ENCODE assay signal across 11 cellular contexts in genomic region chr18:12403601-12404506, GRCh38. TPM values are rescaled to one million over a fixed set of nuclear protein-coding genes. Genes with fewer than 3 reads are reported as not detected.
DNase-seq lines count a peak whose midpoint lies in the region; ATAC-seq and TF ChIP-seq lines count a peak whose summit lies in the region.
"Had no signal": no experiment of that assay in that cellular context is flagged by ENCODE, and none has a peak within 500 bp of the region (broad histone marks: within the 10 kb centered on the region; RNA-seq: fewer than 3 reads in every experiment).

No MANE protein-coding gene starts in this region.

- H3K36me3 ChIP-seq in mesenchymal stem cell (ENCODE audit: control insufficient read depth in 1 of 2, insufficient read depth in 2 of 2, low read depth in 1 of 2, low read length in 2 of 2), result no peaks in the 10 kb centered on the region
- H3K36me3 ChIP-seq in suprapubic skin, result no peaks in the 10 kb centered on the region
- H3K36me3 ChIP-seq: gastrocnemius medialis had no signal

- H2BK5ac ChIP-seq in mesenchymal stem cell (ENCODE audit: low read depth, low read length, poor library complexity, severe bottlenecking), result no peak overlapping the region

- no peak overlapping the region for H2AFZ ChIP-seq in mesenchymal stem cell (ENCODE audit: low read depth, low read length)

- WGBS in mesenchymal stem cell, result 26% methylated on average over 5 of the region's 6 CpGs
- 52% methylated on average over 6 of the region's 6 CpGs for WGBS in suprapubic skin

- H3K27ac ChIP-seq in mesenchymal stem cell (ENCODE audit: low read length, poor library complexity, severe bottlenecking) (peak overlapping the region; percentile 70), suprapubic skin (no peak overlapping the region)
- H3K27ac ChIP-seq: gastrocnemius medialis had no signal

- peaks cover 3% of the 10 kb centered on the region in 2 experiments for H3K27me3 ChIP-seq in mesenchymal stem cell (ENCODE audit: control insufficient read depth in 1 of 2, insufficient read depth in 1 of 2, low read length in 2 of 2)
- H3K27me3 ChIP-seq in suprapubic skin, result peaks cover 5% of the 10 kb centered on the region

- no peak for TF ChIP-seq POLR2A in suprapubic skin (IDR thresholded peaks at IDR 0.05)

- no peak overlapping the region for H3K4me2 ChIP-seq in mesenchymal stem cell (ENCODE audit: low read length, poor library complexity, severe bottlenecking)

- H3K79me1 ChIP-seq in mesenchymal stem cell (replicated peaks; ENCODE audit: low read length, poor library complexity, severe bottlenecking), result no peaks in the 10 kb centered on the region

- H2BK15ac ChIP-seq in mesenchymal stem cell (ENCODE audit: low read depth, poor library complexity, severe bottlenecking), result no peak overlapping the region

- no peak overlapping the region for H4K8ac ChIP-seq in mesenchymal stem cell (ENCODE audit: low read length)

- no peak overlapping the region for H3K14ac ChIP-seq in mesenchymal stem cell (ENCODE audit: low read length in 2 of 2)

- ATAC-seq in omental fat pad (ENCODE audit: low FRiP score) (no peak), HG03571 (IDR thresholded peaks at IDR 0.05; ENCODE audit: unreplicated experiment) (no peak)
- ATAC-seq: gastrocnemius medialis had no signal

- peak overlapping the region in 1 of 2 experiments; percentile 36 for H3K4me3 ChIP-seq in mesenchymal stem cell (ENCODE audit: insufficient read depth in 1 of 2, low read depth in 1 of 2, low read length in 2 of 2)
- no peak overlapping the region for H3K4me3 ChIP-seq in suprapubic skin
- H3K4me3 ChIP-seq: gastrocnemius medialis had no signal

- no peak overlapping the region for H4K91ac ChIP-seq in mesenchymal stem cell (ENCODE audit: low read length)

- H3K9me3 ChIP-seq in mesenchymal stem cell (ENCODE audit: control insufficient read depth, low read length) (no peaks in the 10 kb centered on the region), suprapubic skin (no peaks in the 10 kb centered on the region)
- H3K9me3 ChIP-seq: gastrocnemius medialis had no signal

- no peak overlapping the region for H2BK12ac ChIP-seq in mesenchymal stem cell (ENCODE audit: low read length in 2 of 2)

- H3K9ac ChIP-seq in mesenchymal stem cell (ENCODE audit: low read length), result peak overlapping the region; percentile 74

- TF ChIP-seq CTCF in suprapubic skin (IDR thresholded peaks at IDR 0.05) (no peak), omental fat pad (IDR thresholded peaks at IDR 0.05) (no peak)

- TF ChIP-seq EP300 in suprapubic skin (IDR thresholded peaks at IDR 0.05), result no peak

- H2AK5ac ChIP-seq in mesenchymal stem cell (ENCODE audit: low read length, severe bottlenecking), result no peak overlapping the region

- H3K4ac ChIP-seq in mesenchymal stem cell (ENCODE audit: low read depth in 1 of 2, low read length in 2 of 2), result no peak overlapping the region

- H3K18ac ChIP-seq in mesenchymal stem cell (ENCODE audit: low read depth in 1 of 2, low read length in 2 of 2), result peak overlapping the region in 1 of 2 experiments; percentile 56

- peaks cover 13% of the 10 kb centered on the region for H3K4me1 ChIP-seq in mesenchymal stem cell (ENCODE audit: control insufficient read depth, insufficient read depth, low read depth, low read length)
- H3K4me1 ChIP-seq in suprapubic skin, result peaks cover 14% of the 10 kb centered on the region
- H3K4me1 ChIP-seq: gastrocnemius medialis had no signal

- H2BK120ac ChIP-seq in mesenchymal stem cell (ENCODE audit: low read depth, low read length), result no peak overlapping the region

- no peak overlapping the region for H3K23ac ChIP-seq in mesenchymal stem cell (ENCODE audit: low read length in 2 of 2)

- DNase-seq in CD1c-positive myeloid dendritic cell (ENCODE audit: extremely low spot score) (peak; percentile 55), M059J (ENCODE audit: low read depth) (peak; percentile 95), astrocyte of the hippocampus (ENCODE audit: low read depth, low spot score) (peak; percentile 79), mesenchymal stem cell (peak; percentile 89), suprapubic skin (ENCODE audit: low spot score in 2 of 2) (no peak), omental fat pad (ENCODE audit: low spot score) (no peak)
- no peak for DNase-seq in effector CD4-positive, alpha-beta T cell
- DNase-seq: activated gamma-delta T cell, gastrocnemius medialis, NCI-H146 had no signal

RNA-seq across cellular contexts. Expression of gene PRELID3A, which starts 3.9 kb away (rescaled TPM):
- total RNA-seq in M059J (2014; rRNA removed; shearing (Covaris generic)), result 0.91 and 3.1 TPM in 2 replicates
- polyA plus RNA-seq in mesenchymal stem cell (2013, experiment 1 of 2), result 3.8 TPM
- 4.4 TPM for polyA plus RNA-seq in mesenchymal stem cell (2013, experiment 2 of 2)
- total RNA-seq in suprapubic skin (1 to 10 TPM in 3 of 4 donors, under 1 TPM in 1; 0.72 to 2.5 (median 2.0) TPM), omental fat pad (1 to 10 TPM; 2.6 to 5.4 (median 4.0) TPM)

RNA-seq across cellular contexts. Expression of gene AFG3L2, which starts 26.8 kb away (rescaled TPM):
- total RNA-seq in M059J (2014; rRNA removed; shearing (Covaris generic)), result 32.9 and 48.9 TPM in 2 replicates
- polyA plus RNA-seq in mesenchymal stem cell (2013, experiment 1 of 2), result 22.8 TPM
- 23.4 TPM for polyA plus RNA-seq in mesenchymal stem cell (2013, experiment 2 of 2)
- total RNA-seq in suprapubic skin (10 to 100 TPM; 53.0 to 62.8 (median 57.9) TPM), omental fat pad (10 to 100 TPM; 36.4 to 64.0 (median 40.1) TPM)

Comparison
In these comparisons a context has a peak if more than half of its experiments do, and no peak if none do; other contexts are left out.
1. DNase-seq: peak in CD1c-positive myeloid dendritic cell (single experiment), M059J (single experiment), astrocyte of the hippocampus (single experiment) and mesenchymal stem cell (single experiment); none in effector CD4-positive, alpha-beta T cell (single experiment), suprapubic skin (0 of 2) and omental fat pad (single experiment).